8 cellular contexts compared by ENCODE assay signal in genomic region chr2:127355407-127356008, GRCh38. TPM values are rescaled to one million over a fixed set of nuclear protein-coding genes. Genes with fewer than 3 reads are reported as not detected.
DNase-seq lines count a peak whose midpoint lies in the region; ATAC-seq and TF ChIP-seq lines count a peak whose summit lies in the region.

No MANE protein-coding gene starts in this region.

- no peak for TF ChIP-seq POLR2A in HCT116 (IDR thresholded peaks at IDR 0.05; ENCODE audit: borderline replicate concordance, extremely low read depth, insufficient read depth, insufficient read length)

- H3K27me3 Mint-ChIP-seq in Calu3 (ENCODE audit: unreplicated experiment), result no peaks in the 10 kb centered on the region
- H3K27me3 Mint-ChIP-seq in activated CD8-positive, alpha-beta T cell treated with anti-CD3 and anti-CD28 coated beads for 36 hours, result no peaks in the 10 kb centered on the region

- RAD21 ChIA-PET in HCT116 (lab: Charles Lee; ENCODE audit: low non-redundant PET in 1 of 2, low total read pairs in 2 of 2, uncharacterized antibody in 2 of 2, unreplicated experiment in 2 of 2), result no interaction called here

- H3K36me3 Mint-ChIP-seq in Calu3 (ENCODE audit: insufficient read depth, unreplicated experiment), result peaks cover 6% of the 10 kb centered on the region
- peaks cover 11% of the 10 kb centered on the region for H3K36me3 Mint-ChIP-seq in activated CD8-positive, alpha-beta T cell treated with anti-CD3 and anti-CD28 coated beads for 36 hours (ENCODE audit: low read depth)

- H3K4me3 Mint-ChIP-seq in Calu3 (ENCODE audit: low read depth, unreplicated experiment), result no peak overlapping the region
- no peak overlapping the region for H3K4me3 Mint-ChIP-seq in activated CD8-positive, alpha-beta T cell treated with anti-CD3 and anti-CD28 coated beads for 36 hours

- peak; percentile 79 for ATAC-seq in HCT116
- no peak for ATAC-seq in activated CD8-positive, alpha-beta T cell treated with anti-CD3 and anti-CD28 coated beads for 36 hours
- peak; percentile 66 for ATAC-seq in left colon
- ATAC-seq in HG03442 (IDR thresholded peaks at IDR 0.05; ENCODE audit: unreplicated experiment), result no peak
- ATAC-seq in HG03039 (IDR thresholded peaks at IDR 0.05; ENCODE audit: unreplicated experiment), result no peak

- intact Hi-C loops in Calu3 (cut with micrococcal nuclease; ENCODE audit: unreplicated experiment) (loop anchor here (2.0 to 5.0 kb wide), 2 partner anchors 59 to 102 kb away; no protein-coding TSS in a partner anchor), HCT116 (cut with micrococcal nuclease) (loop anchor here (1.0 to 5.0 kb wide), 2 partner anchors 57 to 124 kb away; no protein-coding TSS in a partner anchor), left colon (cut with DNase I, micrococcal nuclease) (no loop called here)
- intact Hi-C loops in activated CD8-positive, alpha-beta T cell treated with anti-CD3 and anti-CD28 coated beads for 36 hours (cut with micrococcal nuclease), result no loop called here

- DNase-seq in Calu3 (peak; percentile 35), HCT116 (ENCODE audit: low read depth, low spot score) (peak; percentile 27), left colon (no peak), GM03348 (ENCODE audit: low spot score) (no peak), COLO668 (lab: John Stamatoyannopoulos, UW; ENCODE audit: unreplicated experiment) (no peak)
- DNase-seq in activated CD8-positive, alpha-beta T cell treated with anti-CD3 and anti-CD28 coated beads for 36 hours, result peak; percentile 53

- peak; percentile 51 for TF ChIP-seq RAD21 in HCT116 (IDR thresholded peaks at IDR 0.05; ENCODE audit: low read depth)

- H3K9ac ChIP-seq in HCT116 (ENCODE audit: low read length), result no peak overlapping the region

- peaks cover 12% of the 10 kb centered on the region; the same call in 1 of the 2 replicates for H4K20me1 ChIP-seq in HCT116 (ENCODE audit: insufficient read depth)

- TF ChIP-seq CTCF in Calu3 (IDR thresholded peaks at IDR 0.05; ENCODE audit: unreplicated experiment) (peak; percentile 48), HCT116 (IDR thresholded peaks at IDR 0.05 in 2 of 3, conservative IDR thresholded peaks at IDR 0.05 in 1 of 3; ENCODE audit: borderline replicate concordance in 1 of 3, insufficient read depth in 1 of 3, low read depth in 2 of 3, low read length in 2 of 3) (peak; percentile 39 to 83 (median 74); a peak in 5 of 6 replicates)
- peak; percentile 76 for TF ChIP-seq CTCF in activated CD8-positive, alpha-beta T cell treated with anti-CD3 and anti-CD28 coated beads for 36 hours (IDR thresholded peaks at IDR 0.05)

- H3K9me2 ChIP-seq in HCT116 (ENCODE audit: insufficient read depth), result no peaks in the 10 kb centered on the region

- BruUV-seq in Calu3 (replicated peaks; lab: Mats Ljungman, UMichigan), result no TSS peak
- no TSS peak for BruUV-seq in HCT116 (replicated peaks; lab: Mats Ljungman, UMichigan)

- H3K4me1 Mint-ChIP-seq in Calu3 (ENCODE audit: low read depth, unreplicated experiment), result peaks cover 8% of the 10 kb centered on the region
- peaks cover 53% of the 10 kb centered on the region for H3K4me1 Mint-ChIP-seq in activated CD8-positive, alpha-beta T cell treated with anti-CD3 and anti-CD28 coated beads for 36 hours (ENCODE audit: low read depth)

- no peaks in the 10 kb centered on the region for H3K9me3 ChIP-seq in HCT116 (ENCODE audit: control insufficient read depth in 1 of 2, insufficient read depth in 1 of 2, low read depth in 1 of 2, low read length in 2 of 2)

- H3K4me2 ChIP-seq in HCT116 (ENCODE audit: low read length), result no peak overlapping the region

- no peak overlapping the region for H3K4me3 ChIP-seq in HCT116 (replicated peaks in 1 of 2; ENCODE audit: low read depth in 1 of 2, low read length in 2 of 2)

- no peaks in the 10 kb centered on the region for H3K4me1 ChIP-seq in HCT116 (ENCODE audit: control insufficient read depth in 1 of 2, insufficient read depth in 2 of 2, low read length in 2 of 2)

- peaks cover 33% of the 10 kb centered on the region for H3K79me2 ChIP-seq in HCT116 (ENCODE audit: insufficient read depth, low read length)

- no peaks in the 10 kb centered on the region for H3K36me3 ChIP-seq in HCT116 (ENCODE audit: control insufficient read depth in 1 of 2, insufficient read depth in 2 of 2, low read length in 2 of 2)

- POLR2A ChIA-PET in HCT116 (lab: Charles Lee), result no interaction called here
- POLR2A ChIA-PET in activated CD8-positive, alpha-beta T cell treated with anti-CD3 and anti-CD28 coated beads for 36 hours (lab: Charles Lee), result no interaction called here

- no peak overlapping the region for H3K27ac Mint-ChIP-seq in Calu3 (ENCODE audit: unreplicated experiment)
- no peak overlapping the region for H3K27ac Mint-ChIP-seq in activated CD8-positive, alpha-beta T cell treated with anti-CD3 and anti-CD28 coated beads for 36 hours

- no peaks in the 10 kb centered on the region for H3K9me3 Mint-ChIP-seq in Calu3 (ENCODE audit: low read depth, unreplicated experiment)
- no peaks in the 10 kb centered on the region for H3K9me3 Mint-ChIP-seq in activated CD8-positive, alpha-beta T cell treated with anti-CD3 and anti-CD28 coated beads for 36 hours

- H3K27me3 ChIP-seq in HCT116 (ENCODE audit: insufficient read depth, low read length), result no peaks in the 10 kb centered on the region

- no peak overlapping the region for H2AFZ ChIP-seq in HCT116 (ENCODE audit: low read depth, low read length, poor library complexity, severe bottlenecking)

- no peak overlapping the region for H3K27ac ChIP-seq in HCT116 (ENCODE audit: low read depth, low read length)

- CTCF ChIA-PET in Calu3 (lab: Charles Lee), result no interaction called here
- CTCF ChIA-PET in HCT116 (lab: Charles Lee), result no interaction called here
- CTCF ChIA-PET in activated CD8-positive, alpha-beta T cell treated with anti-CD3 and anti-CD28 coated beads for 36 hours (lab: Charles Lee), result interaction anchor here (0.8 to 1.6 kb wide), 8 partner anchors 9 to 124 kb away, joined by 3 to 6 read pairs (median 4); no protein-coding TSS in a partner anchor

TF ChIP-seq in HCT116, 20 proteins besides CTCF, POLR2A, EP300 and RAD21 (continues in another document):
- no peak for TF ChIP-seq SP1 (IDR thresholded peaks at IDR 0.05; ENCODE audit: low read depth)
- TF ChIP-seq TCF7L2 (IDR thresholded peaks at IDR 0.05; ENCODE audit: borderline replicate concordance, extremely low read depth, insufficient read depth, insufficient read length), result no peak
- no peak for TF ChIP-seq CBX3 (IDR thresholded peaks at IDR 0.05; ENCODE audit: low read depth)
- TF ChIP-seq EZH2phosphoT487 (IDR thresholded peaks at IDR 0.05; ENCODE audit: borderline replicate concordance), result no peak
- TF ChIP-seq ELF1 (IDR thresholded peaks at IDR 0.05; ENCODE audit: borderline replicate concordance, low read depth), result no peak
- TF ChIP-seq MAX (IDR thresholded peaks at IDR 0.05), result no peak
- TF ChIP-seq SRF (IDR thresholded peaks at IDR 0.05; ENCODE audit: low read depth), result no peak
- no peak for TF ChIP-seq ATF3 (IDR thresholded peaks at IDR 0.05)
- no peak for TF ChIP-seq EZH2 (IDR thresholded peaks at IDR 0.05)
- TF ChIP-seq REST (IDR thresholded peaks at IDR 0.05; ENCODE audit: low read depth), result no peak
- TF ChIP-seq ZFX (IDR thresholded peaks at IDR 0.05), result no peak
- no peak for TF ChIP-seq ZNF274 (IDR thresholded peaks at IDR 0.05; ENCODE audit: low read depth, low read length)

RNA-seq across cellular contexts. Expression of gene MAP3K2, which starts 32.3 kb away (rescaled TPM):
- total RNA-seq in Calu3 (2022) (60.4 and 60.9 TPM in 2 replicates), HCT116 (2021; ENCODE audit: unreplicated experiment) (44.5 TPM), left colon (10 to 100 TPM; 73.1 to 81.7 TPM)
- polyA plus RNA-seq in HCT116 (2012), result 8.2 and 9.3 TPM in 2 replicates
- total RNA-seq in activated CD8-positive, alpha-beta T cell treated with anti-CD3 and anti-CD28 coated beads for 36 hours, result 10 to 100 TPM; 54.7 to 55.5 TPM

Comparison
In these comparisons a context has a peak if more than half of its experiments do, and no peak if none do; other contexts are left out.
1. DNase-seq: peak in Calu3 (single experiment), HCT116 (single experiment) and activated CD8-positive, alpha-beta T cell treated with anti-CD3 and anti-CD28 coated beads for 36 hours (single experiment); none in left colon (0 of 2), GM03348 (single experiment) and COLO668 (single experiment).
2. ATAC-seq: peak in HCT116 (single experiment) and left colon (single experiment); none in activated CD8-positive, alpha-beta T cell treated with anti-CD3 and anti-CD28 coated beads for 36 hours (single experiment), HG03442 (single experiment) and HG03039 (single experiment).
3. intact Hi-C loops: an anchor here in Calu3 (2.0 to 5.0 kb wide) and HCT116 (1.0 to 5.0 kb wide); none called in activated CD8-positive, alpha-beta T cell treated with anti-CD3 and anti-CD28 coated beads for 36 hours and left colon.
4. Peak in every context shown above with its lines, with median percentiles within 50 percentile points of each other: CTCF ChIP-seq.